ENCODE assay signal across 9 cellular contexts in genomic region chr6:37168163-37168758, GRCh38. TPM values are rescaled to one million over a fixed set of nuclear protein-coding genes. Genes with fewer than 3 reads are reported as not detected.
DNase-seq lines count a peak whose midpoint lies in the region; ATAC-seq, FAIRE-seq and TF ChIP-seq lines count a peak whose summit lies in the region.
"Had no signal": no experiment of that assay in that cellular context is flagged by ENCODE, and none has a peak within 500 bp of the region (broad histone marks: within the 10 kb centered on the region; RNA-seq: fewer than 3 reads in every experiment).

No MANE protein-coding gene starts in this region.

- dilution Hi-C loops in endothelial cell of umbilical vein (cut with MboI; ENCODE audit: extremely low pct_ligation_motif_present, low sequenced_read_pairs): no loop called here

- peaks cover 17% of the 10 kb centered on the region for H3K4me1 ChIP-seq in ES-I3 (ENCODE audit: insufficient read depth, low read length)
- H3K4me1 ChIP-seq in endothelial cell of umbilical vein (ENCODE audit: control insufficient read depth, extremely low read depth, insufficient read depth, low read length): peaks cover 22% of the 10 kb centered on the region
- H3K4me1 ChIP-seq in prostate gland (replicated peaks): peaks cover 5% of the 10 kb centered on the region

- intact Hi-C loops in endothelial cell of umbilical vein (cut with micrococcal nuclease) (no loop called here), prostate gland (cut with DNase I) (no loop called here)

- H2AFZ ChIP-seq in endothelial cell of umbilical vein (ENCODE audit: low read depth, low read length): peak overlapping the region; percentile 5

- H3K27ac ChIP-seq in endothelial cell of umbilical vein (ENCODE audit: insufficient read depth, low read depth, low read length) (no peak overlapping the region), prostate gland (peak overlapping the region; percentile 84 to 90)

- H3K9me3 ChIP-seq in ES-I3 (ENCODE audit: control insufficient read depth, insufficient read depth, low read length): no peaks in the 10 kb centered on the region; the same call in 1 of the 2 replicates
- H3K9me3 ChIP-seq in endothelial cell of umbilical vein (replicated peaks; ENCODE audit: control insufficient read depth, insufficient read depth, low read length): no peaks in the 10 kb centered on the region
- no peaks in the 10 kb centered on the region for H3K9me3 ChIP-seq in prostate gland

- CTCF ChIA-PET in endothelial cell of umbilical vein (lab: Charles Lee): interaction anchor here (0.9 to 6.8 kb wide), 9 partner anchors 9 to 139 kb away, joined by 3 to 399 read pairs (median 4); no protein-coding TSS in a partner anchor

- peak; percentile 26 for FAIRE-seq in endothelial cell of umbilical vein (lab: Jason Lieb, UNC)

- H3K79me2 ChIP-seq in endothelial cell of umbilical vein (ENCODE audit: control insufficient read depth, insufficient read depth, low read length): peaks cover 2% of the 10 kb centered on the region

- H3K4me3 ChIP-seq in endothelial cell of umbilical vein (replicated peaks in 1 of 3; ENCODE audit: insufficient read depth in 1 of 3, low read depth in 1 of 3, low read length in 3 of 3) (no peak overlapping the region), prostate gland (no peak overlapping the region)

- no peaks in the 10 kb centered on the region for H3K9me1 ChIP-seq in endothelial cell of umbilical vein (replicated peaks; ENCODE audit: control insufficient read depth, extremely low read depth, insufficient read depth, low read length)

- H3K36me3 ChIP-seq in ES-I3 (ENCODE audit: insufficient read depth, low read length) (peaks cover 18% of the 10 kb centered on the region), endothelial cell of umbilical vein (ENCODE audit: control insufficient read depth in 2 of 2, extremely low read depth in 1 of 2, insufficient read depth in 2 of 2, low read length in 2 of 2) (peaks cover 2 to 4% of the 10 kb centered on the region in 2 experiments), prostate gland (no peaks in the 10 kb centered on the region)

- DNase-seq in NCI-H510A treated with DMSO at 0.1 percent for 48 hours (lab: John Stamatoyannopoulos, UW) (peak; percentile 26), endothelial cell of umbilical vein (ENCODE audit: low read depth, low spot score) (no peak), prostate gland (ENCODE audit: low spot score) (no peak), NCI-H1930 (lab: John Stamatoyannopoulos, UW) (no peak)
- DNase-seq: NCI-H2081 had no signal

- peak overlapping the region; percentile 49 for H3K9ac ChIP-seq in ES-I3 (ENCODE audit: low read depth, low read length)
- H3K9ac ChIP-seq in endothelial cell of umbilical vein (replicated peaks; ENCODE audit: extremely low read depth, insufficient read depth, low read length): peak overlapping the region; percentile 60

- H3K27me3 ChIP-seq in endothelial cell of umbilical vein (ENCODE audit: control insufficient read depth in 2 of 2, insufficient read depth in 2 of 2, low read length in 2 of 2): no peaks in the 10 kb centered on the region
- H3K27me3 ChIP-seq in prostate gland (replicated peaks; ENCODE audit: insufficient read depth): no peaks in the 10 kb centered on the region

- TF ChIP-seq POLR2A in endothelial cell of umbilical vein (IDR thresholded peaks at IDR 0.05; ENCODE audit: low read depth, low read length): no peak
- no peak for TF ChIP-seq POLR2A in prostate gland (IDR thresholded peaks at IDR 0.05)

- TF ChIP-seq CTCF in endothelial cell of umbilical vein (IDR thresholded peaks at IDR 0.05; ENCODE audit: extremely low read depth in 1 of 2, insufficient read depth in 1 of 2, low read depth in 1 of 2, low read length in 2 of 2) (no peak), prostate gland (IDR thresholded peaks at IDR 0.05) (no peak)

- POLR2A ChIA-PET in endothelial cell of umbilical vein (lab: Charles Lee): no interaction called here

- no peak for ATAC-seq in HG03439 (IDR thresholded peaks at IDR 0.05; ENCODE audit: unreplicated experiment)
- no peak for ATAC-seq in HG03159 (IDR thresholded peaks at IDR 0.05; ENCODE audit: unreplicated experiment)
- ATAC-seq in HG03469 (IDR thresholded peaks at IDR 0.05; ENCODE audit: unreplicated experiment): no peak

- peak overlapping the region; percentile 48 for H3K4me2 ChIP-seq in endothelial cell of umbilical vein (ENCODE audit: insufficient read depth, low read length)

- WGBS in prostate gland: 80% methylated on average over 5 of the region's 5 CpGs

- no TSS peak for BruUV-seq in endothelial cell of umbilical vein (replicated peaks; lab: Mats Ljungman, UMichigan)

- H4K20me1 ChIP-seq in endothelial cell of umbilical vein (replicated peaks; ENCODE audit: control insufficient read depth, extremely low read depth, insufficient read depth, low read length): no peaks in the 10 kb centered on the region

TF ChIP-seq in endothelial cell of umbilical vein, 7 proteins besides CTCF, POLR2A, EP300 and RAD21:
- TF ChIP-seq FOS (IDR thresholded peaks at IDR 0.05; ENCODE audit: borderline replicate concordance, insufficient read depth, low read length) (no peak), EZH2 (IDR thresholded peaks at IDR 0.05; ENCODE audit: borderline replicate concordance, low read depth, low read length, severe bottlenecking) (no peak), JUN (IDR thresholded peaks at IDR 0.05; ENCODE audit: borderline replicate concordance, insufficient read depth, insufficient read length, low read depth) (no peak), MAX (IDR thresholded peaks at IDR 0.05; ENCODE audit: insufficient read depth, insufficient read length) (no peak), GATA2 (IDR thresholded peaks at IDR 0.05; ENCODE audit: insufficient read depth, insufficient read length, low read depth, low read length) (no peak), MYC (IDR thresholded peaks at IDR 0.05; ENCODE audit: low read depth, low read length) (no peak), POLR2AphosphoS5 (IDR thresholded peaks at IDR 0.05; ENCODE audit: insufficient read depth, low read depth, low read length) (no peak)

RNA-seq across cellular contexts. Expression of gene PIM1, which starts 1.7 kb away (rescaled TPM):
- total RNA-seq in endothelial cell of umbilical vein (10.5 and 11.3 TPM in 2 replicates), prostate gland (10 to 100 TPM in 1 of 2 donors, 1 to 10 TPM in 1; 4.8 to 35.3 TPM)
- 6.8 and 9.2 TPM in 2 replicates for polyA plus RNA-seq in endothelial cell of umbilical vein
- polyA plus RNA-seq in endothelial cell of umbilical vein (2011; cell fraction: cytosol; rRNA removed): 11.7 and 12.2 TPM in 2 replicates
- polyA plus RNA-seq in endothelial cell of umbilical vein (2011; cell fraction: nucleus; rRNA removed): 36.2 and 36.8 TPM in 2 replicates
- polyA plus RNA-seq in endothelial cell of umbilical vein (2012): 6.0 and 8.1 TPM in 2 replicates
- polyA minus RNA-seq in endothelial cell of umbilical vein: 11.5 and 17.4 TPM in 2 replicates
- polyA minus RNA-seq in endothelial cell of umbilical vein (2011; cell fraction: cytosol; rRNA and poly(A)+ RNA removed): 16.5 TPM
- 11.0 and 12.8 TPM in 2 replicates for polyA minus RNA-seq in endothelial cell of umbilical vein (2011; cell fraction: nucleus; rRNA and poly(A)+ RNA removed)
